In genomic region chr18:61992285-61992684, GRCh38 we compare ENCODE assay signal across 10 cellular contexts.
DNase-seq lines count a peak whose midpoint lies in the region; ATAC-seq, FAIRE-seq and TF ChIP-seq lines count a peak whose summit lies in the region.
"Had no signal": no experiment of that assay in that cellular context is flagged by ENCODE, and none has a peak within 500 bp of the region (broad histone marks: within the 10 kb centered on the region; RNA-seq: fewer than 3 reads in every experiment).

No MANE protein-coding gene starts in this region.

- peak overlapping the region; percentile 96 for H3K56ac ChIP-seq in IMR-90 (ENCODE audit: extremely low read depth, insufficient read depth, low read length)

- H3K23ac ChIP-seq in IMR-90 (ENCODE audit: low read depth, low read length): peak overlapping the region; percentile 97

- H3K4me1 ChIP-seq in IMR-90 (ENCODE audit: control insufficient read depth, insufficient read depth, low read length) (peaks cover 25% of the 10 kb centered on the region), HepG2 (ENCODE audit: insufficient read depth, low read length) (peaks cover 13% of the 10 kb centered on the region)

- H3K9me1 ChIP-seq in IMR-90 (ENCODE audit: insufficient read depth, low read length): peaks cover 11% of the 10 kb centered on the region

- peak overlapping the region; percentile 99 for H2BK5ac ChIP-seq in IMR-90 (ENCODE audit: low read depth, low read length, poor library complexity, severe bottlenecking)

- H2AFZ ChIP-seq in IMR-90 (replicated peaks; ENCODE audit: low read length, poor library complexity): peak overlapping the region; percentile 67
- H2AFZ ChIP-seq in HepG2 (ENCODE audit: low read length): no peak overlapping the region

- ATAC-seq in IMR-90 (ENCODE audit: low read depth): peak; percentile 73
- peak; percentile 30; the same call in 1 of the 3 replicates for ATAC-seq in HepG2

- H4K20me1 ChIP-seq in IMR-90 (ENCODE audit: insufficient read depth, low read length): no peaks in the 10 kb centered on the region
- no peaks in the 10 kb centered on the region for H4K20me1 ChIP-seq in HepG2 (ENCODE audit: insufficient read depth, low read length)

- FAIRE-seq in bronchial epithelial cell (lab: Jason Lieb, UNC) (no peak), HepG2 (lab: Jason Lieb, UNC) (no peak)
- FAIRE-seq: GM18507 had no signal

- no peaks in the 10 kb centered on the region for H3K36me3 ChIP-seq in IMR-90 (ENCODE audit: control insufficient read depth, insufficient read depth, low read length)
- no peaks in the 10 kb centered on the region for H3K36me3 ChIP-seq in bronchial epithelial cell (ENCODE audit: control insufficient read depth, insufficient read depth, low read length)
- H3K36me3 ChIP-seq in HepG2 (replicated peaks in 1 of 2; ENCODE audit: control insufficient read depth in 1 of 2, insufficient read depth in 2 of 2, low read length in 2 of 2): no peaks in the 10 kb centered on the region

- H3K4me3 ChIP-seq in IMR-90 (ENCODE audit: insufficient read depth, low read depth, low read length) (no peak overlapping the region), bronchial epithelial cell (ENCODE audit: low read depth, low read length) (no peak overlapping the region), HepG2 (replicated peaks in 1 of 3; ENCODE audit: insufficient read depth in 1 of 3, low read depth in 2 of 3, low read length in 3 of 3) (no peak overlapping the region)

- peak overlapping the region; percentile 99 for H2BK15ac ChIP-seq in IMR-90 (ENCODE audit: low read depth, low read length)

- BruUV-seq in IMR-90 (replicated peaks; lab: Mats Ljungman, UMichigan) (no TSS peak), HepG2 (replicated peaks; lab: Mats Ljungman, UMichigan) (no TSS peak)

- H3K27me3 ChIP-seq in IMR-90 (ENCODE audit: control insufficient read depth, insufficient read depth, low read length) (no peaks in the 10 kb centered on the region), bronchial epithelial cell (ENCODE audit: control insufficient read depth, insufficient read depth, low read length) (no peaks in the 10 kb centered on the region), HepG2 (ENCODE audit: control insufficient read depth in 1 of 2, insufficient read depth in 2 of 2, low read length in 2 of 2) (no peaks in the 10 kb centered on the region)

- CTCF ChIA-PET in IMR-90 (lab: Yijun Ruan, JAX): interaction anchor here (1.8 kb wide), 1 partner anchor 137 kb away, joined by 4 read pairs; no protein-coding TSS in a partner anchor
- CTCF ChIA-PET in HepG2 (lab: Yijun Ruan, JAX; ENCODE audit: low intra/inter-chr PET ratio, low total read pairs): no interaction called here

- H3K9me3 ChIP-seq in IMR-90 (ENCODE audit: control insufficient read depth, insufficient read depth, low read length) (no peaks in the 10 kb centered on the region), HepG2 (ENCODE audit: low read length) (no peaks in the 10 kb centered on the region)

- no peak for TF ChIP-seq RAD21 in IMR-90 (IDR thresholded peaks at IDR 0.05; ENCODE audit: low read length)
- no peak for TF ChIP-seq RAD21 in HepG2 (CRISPR knock-in tag; IDR thresholded peaks at IDR 0.05)

- TF ChIP-seq CTCF in IMR-90 (conservative IDR thresholded peaks at IDR 0.05; ENCODE audit: low read depth, low read length): no peak
- TF ChIP-seq CTCF in bronchial epithelial cell (IDR thresholded peaks at IDR 0.05; ENCODE audit: insufficient read depth, low read length, severe bottlenecking): no peak
- TF ChIP-seq CTCF in HepG2 (CRISPR knock-in tag; IDR thresholded peaks at IDR 0.05): no peak

- H2BK20ac ChIP-seq in IMR-90 (ENCODE audit: low read depth, low read length): peak overlapping the region; percentile 100

- peak overlapping the region; percentile 99 for H2BK120ac ChIP-seq in IMR-90 (ENCODE audit: low read depth, low read length)

- no CpG with 5 or more reads among the region's 1 CpG for WGBS in IMR-90 (ENCODE audit: extremely low coverage in 2 of 2, insufficient read length in 1 of 2), 2 experiments
- WGBS in HepG2 (ENCODE audit: low lambda C conversion rate): 3% methylated on average over 1 of the region's 1 CpG

- H4K8ac ChIP-seq in IMR-90 (ENCODE audit: low read depth in 2 of 2, low read length in 2 of 2): peak overlapping the region; percentile 82 to 95

- TF ChIP-seq EP300 in HepG2 (IDR thresholded peaks at IDR 0.05; ENCODE audit: low read depth in 2 of 2, low read length in 2 of 2) (no peak), HepG2 (CRISPR knock-in tag; IDR thresholded peaks at IDR 0.05; ENCODE audit: borderline replicate concordance) (no peak)

- intact Hi-C loops in IMR-90 (cut with micrococcal nuclease) (loop anchor here (5.0 kb wide), 1 partner anchor 140 kb away; no protein-coding TSS in a partner anchor), HepG2 (cut with micrococcal nuclease; ENCODE audit: unreplicated experiment) (no loop called here)

- in situ Hi-C loops in IMR-90 (cut with MboI; ENCODE audit: low sequenced_read_pairs) (no loop called here), HepG2 (cut with HindIII; ENCODE audit: extremely low pct_ligation_motif_present, low pct_unique_long_range_greater_than_20kb) (no loop called here)

- H4K91ac ChIP-seq in IMR-90 (ENCODE audit: insufficient read depth, low read depth, low read length): peak overlapping the region; percentile 95

- H2AK9ac ChIP-seq in IMR-90 (replicated peaks; ENCODE audit: low read depth, low read length, poor library complexity): no peak overlapping the region

- no peaks in the 10 kb centered on the region for H3K79me2 ChIP-seq in HepG2 (ENCODE audit: insufficient read depth, low read length)

- H3K27ac ChIP-seq in IMR-90 (ENCODE audit: insufficient read depth, low read length): peak overlapping the region; percentile 87
- no peak overlapping the region for H3K27ac ChIP-seq in HepG2 (ENCODE audit: extremely low read length, insufficient read depth, low read length)

- H3K14ac ChIP-seq in IMR-90 (replicated peaks; ENCODE audit: low read depth, low read length): peak overlapping the region; percentile 98

- H3K18ac ChIP-seq in IMR-90 (ENCODE audit: low read depth, low read length): peak overlapping the region; percentile 94

- no peaks in the 10 kb centered on the region for H3K79me1 ChIP-seq in IMR-90 (ENCODE audit: low read depth in 1 of 2, low read length in 2 of 2)

- dilution Hi-C loops in IMR-90 (cut with HindIII; ENCODE audit: low sequenced_read_pairs, unreplicated experiment): no loop called here

- H4K5ac ChIP-seq in IMR-90 (ENCODE audit: low read depth, low read length): peak overlapping the region; percentile 99; the same call in 1 of the 2 replicates

- H3K4me2 ChIP-seq in IMR-90 (ENCODE audit: low read depth, low read length) (peak overlapping the region; percentile 84; the same call in 1 of the 2 replicates), HepG2 (ENCODE audit: low read depth, low read length) (no peak overlapping the region)

- TF ChIP-seq POLR2A in IMR-90 (IDR thresholded peaks at IDR 0.05; ENCODE audit: low read depth, low read length) (no peak), HepG2 (IDR thresholded peaks at IDR 0.05; ENCODE audit: insufficient read depth in 1 of 2, low read depth in 2 of 2, low read length in 2 of 2) (no peak)

- peak overlapping the region; percentile 79 for H2AK5ac ChIP-seq in IMR-90 (ENCODE audit: low read depth, low read length)

- peak; percentile 69 for DNase-seq in AG08395 (ENCODE audit: low spot score)
- peak; percentile 82 for DNase-seq in IMR-90
- peak; percentile 89 for DNase-seq in bronchial epithelial cell (ENCODE audit: low read depth)
- peak; percentile 13 for DNase-seq in HepG2 (ENCODE audit: low spot score)
- DNase-seq in NCI-H1694 (lab: John Stamatoyannopoulos, UW): no peak
- no peak for DNase-seq in stimulated activated CD4-positive, alpha-beta T cell treated with anti-CD3 and anti-CD28 coated beads, Interleukin-15, amount 100 ng/mL, for 24 hours
- DNase-seq in germinal center (ENCODE audit: low spot score): no peak
- no peak for DNase-seq in GM19240 (ENCODE audit: insufficient read length, low spot score)
- DNase-seq: NCI-H345 had no signal

- POLR2A ChIA-PET in IMR-90 (lab: Charles Lee; ENCODE audit: unreplicated experiment) (no interaction called here), HepG2 (lab: Yijun Ruan, JAX) (no interaction called here)

- peak overlapping the region; percentile 98 for H3K4ac ChIP-seq in IMR-90 (ENCODE audit: low read depth, low read length)

- H3K9ac ChIP-seq in IMR-90 (ENCODE audit: low read depth, low read length): peak overlapping the region; percentile 40; the same call in 1 of the 2 replicates
- H3K9ac ChIP-seq in HepG2 (ENCODE audit: insufficient read depth, low read depth, low read length): no peak overlapping the region

TF ChIP-seq in IMR-90, 13 proteins besides CTCF, POLR2A, EP300 and RAD21:
- TF ChIP-seq CEBPB (IDR thresholded peaks at IDR 0.05; ENCODE audit: low read depth, low read length): no peak
- peak; percentile 29; the same call in 1 of the 2 replicates for TF ChIP-seq FOS (IDR thresholded peaks at IDR 0.05; ENCODE audit: low read depth, low read length)
- no peak for TF ChIP-seq CHD1 (IDR thresholded peaks at IDR 0.05; ENCODE audit: low read depth, low read length)
- TF ChIP-seq SMC3 (IDR thresholded peaks at IDR 0.05; ENCODE audit: low read depth, low read length): no peak

TF ChIP-seq in HepG2, 621 proteins besides CTCF, POLR2A, EP300 and RAD21 (continues in another document):
- no peak for TF ChIP-seq TFAP4 (IDR thresholded peaks at IDR 0.05; ENCODE audit: borderline replicate concordance, low read depth)
- no peak for TF ChIP-seq CREB3 (CRISPR knock-in tag; IDR thresholded peaks at IDR 0.05)
- no peak for TF ChIP-seq JDP2 (CRISPR knock-in tag; IDR thresholded peaks at IDR 0.05; ENCODE audit: borderline replicate concordance)
- no peak for TF ChIP-seq SUZ12 (IDR thresholded peaks at IDR 0.05; ENCODE audit: low read depth, low read length)
- TF ChIP-seq MXI1 (IDR thresholded peaks at IDR 0.05; ENCODE audit: borderline replicate concordance, low read depth, low read length): no peak
- TF ChIP-seq ATRX (CRISPR knock-in tag; IDR thresholded peaks at IDR 0.05; ENCODE audit: borderline replicate concordance): no peak

Comparison
In these comparisons a context has a peak if more than half of its experiments do, and no peak if none do; other contexts are left out.
1. DNase-seq: peak in AG08395 (single experiment), IMR-90 (single experiment), bronchial epithelial cell (single experiment) and HepG2 (single experiment); none in NCI-H1694 (single experiment), stimulated activated CD4-positive, alpha-beta T cell treated with anti-CD3 and anti-CD28 coated beads, Interleukin-15, amount 100 ng/mL, for 24 hours (single experiment), germinal center (single experiment) and GM19240 (single experiment).